Comparison of ENCODE assay signal across 22 cellular contexts in genomic region chr1:229403573-229403972, GRCh38. TPM values are rescaled to one million over a fixed set of nuclear protein-coding genes. Genes with fewer than 3 reads are reported as not detected.
DNase-seq lines count a peak whose midpoint lies in the region; ATAC-seq, FAIRE-seq and TF ChIP-seq lines count a peak whose summit lies in the region.
"Had no signal": no experiment of that assay in that cellular context is flagged by ENCODE, and none has a peak within 500 bp of the region (broad histone marks: within the 10 kb centered on the region; RNA-seq: fewer than 3 reads in every experiment).

No MANE protein-coding gene starts in this region.

- H3K4me1 Mint-ChIP-seq in H9 (peaks cover 7 to 13% of the 10 kb centered on the region in 2 experiments), progenitor cell of endocrine pancreas (ENCODE audit: low read depth) (peaks cover 9% of the 10 kb centered on the region)
- H3K4me1 Mint-ChIP-seq in effector memory CD8-positive, alpha-beta T cell (ENCODE audit: low read depth in 2 of 2), result peaks cover 3 to 12% of the 10 kb centered on the region in 2 donors

- DNase-seq in H9, result no peak
- DNase-seq in H1 (ENCODE audit: low read depth in 1 of 2, low spot score in 2 of 2), result no peak
- no peak for DNase-seq in progenitor cell of endocrine pancreas (ENCODE audit: low spot score, unreplicated experiment)
- DNase-seq in NCI-H446 (lab: John Stamatoyannopoulos, UW), result no peak
- DNase-seq in COLO668 (lab: John Stamatoyannopoulos, UW; ENCODE audit: unreplicated experiment), result no peak
- no peak for DNase-seq in effector memory CD8-positive, alpha-beta T cell
- DNase-seq: CD4-positive, CD25-positive, alpha-beta regulatory T cell; COR-L47; DMS 273 treated with DMSO at 0.1 percent for 48 hours; DMS79 treated with DMSO at 0.1 percent for 48 hours; KBM-7; NCI-H1092 treated with DMSO at 0.1 percent for 48 hours; NCI-H1436 treated with DMSO at 0.1 percent for 48 hours; NCI-H2029; NCI-H2227 treated with DMSO at 0.1 percent for 48 hours; NCI-H524; NCI-H774; Peyer's patch; SJCRH30 had no signal

- no peak overlapping the region for H2BK15ac ChIP-seq in H9 (ENCODE audit: low read depth, low read length)
- H2BK15ac ChIP-seq in H1 (ENCODE audit: low read length), result no peak overlapping the region

- no peak for FAIRE-seq in H1 (lab: Jason Lieb, UNC)
- FAIRE-seq: H54 had no signal

- no peak overlapping the region for H4K91ac ChIP-seq in H9 (ENCODE audit: insufficient read length, low read depth, low read length)
- H4K91ac ChIP-seq in H1 (replicated peaks; ENCODE audit: insufficient read length, low read length), result no peak overlapping the region

- H2AFZ ChIP-seq in H9 (ENCODE audit: low read length) (no peak overlapping the region), H1 (ENCODE audit: low read length) (no peak overlapping the region)

- H2BK120ac ChIP-seq in H9 (ENCODE audit: low read depth, low read length, poor library complexity, severe bottlenecking) (no peak overlapping the region), H1 (replicated peaks; ENCODE audit: low read depth, low read length) (no peak overlapping the region)

- POLR2A ChIA-PET in H1 (lab: Charles Lee; ENCODE audit: partially characterized antibody), result no interaction called here

- no peaks in the 10 kb centered on the region; a peak in 1 of 7 replicates for H3K36me3 Mint-ChIP-seq in H9 (ENCODE audit: insufficient read depth in 1 of 3, low read depth in 3 of 3)
- no peaks in the 10 kb centered on the region for H3K36me3 Mint-ChIP-seq in progenitor cell of endocrine pancreas (ENCODE audit: insufficient read depth)
- H3K36me3 Mint-ChIP-seq in effector memory CD8-positive, alpha-beta T cell (ENCODE audit: insufficient read depth), result no peaks in the 10 kb centered on the region
- H3K36me3 Mint-ChIP-seq: CD4-positive, CD25-positive, alpha-beta regulatory T cell had no signal

- no peaks in the 10 kb centered on the region for H3K79me1 ChIP-seq in H9 (ENCODE audit: insufficient read depth, low read depth, low read length, poor library complexity, severe bottlenecking)
- H3K79me1 ChIP-seq in H1 (ENCODE audit: low read depth, low read length), result no peaks in the 10 kb centered on the region

- no peaks in the 10 kb centered on the region for H3K9me3 ChIP-seq in H9 (ENCODE audit: control insufficient read depth, low read depth, low read length)
- H3K9me3 ChIP-seq in H1 (ENCODE audit: insufficient read depth in 2 of 2, low read depth in 1 of 2, low read length in 1 of 2), result no peaks in the 10 kb centered on the region
- H3K9me3 ChIP-seq: Peyer's patch, SJCRH30 had no signal

- H3K9me3 Mint-ChIP-seq in H9, result peaks cover 0 to 1% of the 10 kb centered on the region in 2 experiments; a peak in 2 of 5 replicates
- H3K9me3 Mint-ChIP-seq in progenitor cell of endocrine pancreas (ENCODE audit: low read depth), result no peaks in the 10 kb centered on the region
- H3K9me3 Mint-ChIP-seq in effector memory CD8-positive, alpha-beta T cell, result no peaks in the 10 kb centered on the region

- no peak overlapping the region for H3T11ph ChIP-seq in H9 (ENCODE audit: low read length)

- H2BK20ac ChIP-seq in H9 (ENCODE audit: low read depth, low read length, poor library complexity, severe bottlenecking) (no peak overlapping the region), H1 (ENCODE audit: low read length) (no peak overlapping the region)

- H3K14ac ChIP-seq in H9 (ENCODE audit: insufficient read depth, low read length), result no peak overlapping the region
- H3K14ac ChIP-seq in H1 (ENCODE audit: insufficient read length), result no peak overlapping the region

- H4K8ac ChIP-seq in H9 (replicated peaks; ENCODE audit: insufficient read length, low read depth, low read length), result no peak overlapping the region
- peak overlapping the region; percentile 5; the same call in 1 of the 2 replicates for H4K8ac ChIP-seq in H1 (ENCODE audit: extremely low read depth, insufficient read depth, low read length)

- H3K27ac Mint-ChIP-seq in H9 (peak overlapping the region in 1 of 3 experiments; percentile 41; a peak in 1 of 7 replicates), progenitor cell of endocrine pancreas (no peak overlapping the region)
- H3K27ac Mint-ChIP-seq in effector memory CD8-positive, alpha-beta T cell, result no peak overlapping the region
- H3K27ac Mint-ChIP-seq: CD4-positive, CD25-positive, alpha-beta regulatory T cell had no signal

- H3K4ac ChIP-seq in H9 (ENCODE audit: low read depth, low read length) (no peak overlapping the region), H1 (replicated peaks; ENCODE audit: insufficient read length, low read depth, low read length) (no peak overlapping the region)

- no peak overlapping the region for H2BK12ac ChIP-seq in H9 (ENCODE audit: insufficient read length, low read depth, low read length)
- H2BK12ac ChIP-seq in H1 (ENCODE audit: low read depth, low read length), result 0 out of 2 replicates have a peak overlapping the region, but pooled peaks have one; percentile 13

- TF ChIP-seq CTCF in GM12872 (IDR thresholded peaks at IDR 0.05; ENCODE audit: insufficient read depth, low read depth, low read length), result peak; percentile 24; the same call in 1 of the 3 replicates
- peak; percentile 35; the same call in 2 of the 3 replicates for TF ChIP-seq CTCF in H9 (conservative IDR thresholded peaks at IDR 0.05)
- peak in 2 of 3 experiments; percentile 35 to 42; a peak in 2 of 4 replicates for TF ChIP-seq CTCF in H1 (IDR thresholded peaks at IDR 0.05; ENCODE audit: control extremely low read depth in 1 of 3, insufficient read depth in 1 of 3, low read depth in 1 of 3, low read length in 3 of 3)
- peak; percentile 15 for TF ChIP-seq CTCF in progenitor cell of endocrine pancreas (IDR thresholded peaks at IDR 0.05; ENCODE audit: unreplicated experiment)

- no peak overlapping the region for H2AK5ac ChIP-seq in H9 (ENCODE audit: insufficient read length, low read length)
- no peak overlapping the region for H2AK5ac ChIP-seq in H1 (ENCODE audit: low read depth, low read length)

- H4K5ac ChIP-seq in H9 (ENCODE audit: insufficient read length, low read depth, low read length), result no peak overlapping the region
- H4K5ac ChIP-seq in H1 (ENCODE audit: insufficient read length, low read depth, low read length), result no peak overlapping the region

- H2BK5ac ChIP-seq in H9 (ENCODE audit: insufficient read length, low read length), result no peak overlapping the region
- no peak overlapping the region for H2BK5ac ChIP-seq in H1 (ENCODE audit: low read depth, low read length)

- H4K20me1 ChIP-seq in H9 (ENCODE audit: control insufficient read depth, insufficient read depth, insufficient read length) (no peaks in the 10 kb centered on the region), H1 (replicated peaks in 1 of 2; ENCODE audit: control insufficient read depth in 1 of 2, insufficient read depth in 2 of 2, low read length in 2 of 2) (no peaks in the 10 kb centered on the region)

- H3K18ac ChIP-seq in H9 (ENCODE audit: insufficient read length, low read depth, low read length) (no peak overlapping the region), H1 (ENCODE audit: extremely low read depth, low read length) (no peak overlapping the region)

- H3K36me3 ChIP-seq in H1 (ENCODE audit: control insufficient read depth in 2 of 4, insufficient read depth in 4 of 4, low read length in 3 of 4), result no peaks in the 10 kb centered on the region; a peak in 1 of 8 replicates
- H3K36me3 ChIP-seq: Peyer's patch, SJCRH30 had no signal

- no peak for ATAC-seq in effector memory CD8-positive, alpha-beta T cell (replicated peaks)

- H3K27ac ChIP-seq in H9 (ENCODE audit: insufficient read length, low read depth, low read length) (no peak overlapping the region), H1 (ENCODE audit: low read depth, low read length) (no peak overlapping the region)
- H3K27ac ChIP-seq: Peyer's patch, SJCRH30 had no signal

- TF ChIP-seq EP300 in H1 (IDR thresholded peaks at IDR 0.05; ENCODE audit: borderline replicate concordance in 1 of 2, low read depth in 2 of 2, low read length in 2 of 2), result no peak

- H3K27me3 Mint-ChIP-seq in H9 (ENCODE audit: low read depth) (peaks cover 72% of the 10 kb centered on the region), progenitor cell of endocrine pancreas (peaks cover 25% of the 10 kb centered on the region)
- H3K27me3 Mint-ChIP-seq in effector memory CD8-positive, alpha-beta T cell, result peaks cover 68 to 88% of the 10 kb centered on the region in 2 donors

- H3K27me3 ChIP-seq in H9 (ENCODE audit: insufficient read depth, low read length) (peaks cover 7% of the 10 kb centered on the region; the same call in 1 of the 2 replicates), H1 (replicated peaks in 1 of 4; ENCODE audit: control insufficient read depth in 3 of 4, extremely low read depth in 1 of 4, insufficient read depth in 3 of 4, low read length in 3 of 4) (peaks cover 13 to 25% (median 22%) of the 10 kb centered on the region in 4 experiments)
- H3K27me3 ChIP-seq: SJCRH30 had no signal

- H3K4me2 ChIP-seq in H9 (ENCODE audit: insufficient read depth, insufficient read length, low read length), result no peak overlapping the region
- no peak overlapping the region for H3K4me2 ChIP-seq in H1 (ENCODE audit: insufficient read depth in 1 of 2, low read depth in 2 of 2, low read length in 2 of 2)

- WGBS in H9 (ENCODE audit: extremely low coverage, insufficient read length, low lambda C conversion rate), result no CpG with 5 or more reads among the region's 8 CpGs
- 95% methylated on average over 8 of the region's 8 CpGs; no CpG with 5 or more reads in 1 of the 2 experiments for WGBS in H1 (ENCODE audit: extremely low coverage in 1 of 2, insufficient coverage in 1 of 2, insufficient read length in 1 of 2, insufficient replicate concordance in 2 of 2, low coverage in 1 of 2, low lambda C conversion rate in 2 of 2, missing lambda C conversion rate in 1 of 2), 2 experiments

- TF ChIP-seq POLR2A in H1 (IDR thresholded peaks at IDR 0.05; ENCODE audit: control extremely low read depth in 1 of 2, low read depth in 2 of 2, low read length in 2 of 2), result no peak

- H3K56ac ChIP-seq in H9 (ENCODE audit: insufficient read length, low read depth, low read length) (no peak overlapping the region), H1 (replicated peaks; ENCODE audit: insufficient read length, low read depth, low read length) (no peak overlapping the region)

- H3K23ac ChIP-seq in H9 (ENCODE audit: insufficient read length, low read depth, low read length), result no peak overlapping the region
- H3K23ac ChIP-seq in H1 (ENCODE audit: insufficient read length), result no peak overlapping the region

- CTCF ChIA-PET in H1 (lab: Charles Lee; ENCODE audit: partially characterized antibody), result interaction anchor here (0.5 to 2.4 kb wide), 11 partner anchors 15 to 217 kb away, joined by 3 to 14 read pairs (median 3); no protein-coding TSS in a partner anchor

- H3K79me2 ChIP-seq in H9 (ENCODE audit: insufficient read depth, low read length) (no peaks in the 10 kb centered on the region), H1 (ENCODE audit: control insufficient read depth in 1 of 2, insufficient read depth in 2 of 2, low read length in 2 of 2) (no peaks in the 10 kb centered on the region)

- H3K9ac ChIP-seq in H9 (ENCODE audit: extremely low read depth, insufficient read length, low read length), result no peak overlapping the region
- no peak overlapping the region for H3K9ac ChIP-seq in H1 (replicated peaks in 1 of 4; ENCODE audit: extremely low read depth in 1 of 4, low read depth in 3 of 4, low read length in 3 of 4)

- peaks cover 14% of the 10 kb centered on the region for H3K23me2 ChIP-seq in H9 (ENCODE audit: insufficient read length, low read depth, low read length, poor library complexity, severe bottlenecking)
- H3K23me2 ChIP-seq in H1 (ENCODE audit: low read depth, low read length), result peaks cover 11% of the 10 kb centered on the region; the same call in 1 of the 2 replicates

- H3K4me1 ChIP-seq in H9 (ENCODE audit: insufficient read depth, low read length) (no peaks in the 10 kb centered on the region), H1 (replicated peaks in 1 of 4; ENCODE audit: control insufficient read depth in 3 of 4, insufficient read depth in 4 of 4, low read length in 3 of 4) (peaks cover 3 to 17% (median 12%) of the 10 kb centered on the region in 4 experiments)

- no peak overlapping the region for H3K4me3 Mint-ChIP-seq in H9
- H3K4me3 Mint-ChIP-seq in progenitor cell of endocrine pancreas (ENCODE audit: low read depth), result no peak overlapping the region
- no peak overlapping the region for H3K4me3 Mint-ChIP-seq in effector memory CD8-positive, alpha-beta T cell
- H3K4me3 Mint-ChIP-seq: CD4-positive, CD25-positive, alpha-beta regulatory T cell had no signal

- no peak; a peak in 1 of 4 replicates for TF ChIP-seq RAD21 in H1 (IDR thresholded peaks at IDR 0.05 in 1 of 2, conservative IDR thresholded peaks at IDR 0.05 in 1 of 2; ENCODE audit: low read depth in 2 of 2, low read length in 2 of 2)

- H3K4me3 ChIP-seq in H1 (ENCODE audit: extremely low read depth in 1 of 4, insufficient read depth in 2 of 4, low read depth in 3 of 4, low read length in 4 of 4), result no peak overlapping the region
- H3K4me3 ChIP-seq: Peyer's patch, SJCRH30 had no signal

RNA-seq across cellular contexts. Expression of gene ACTA1, which starts 30.3 kb away (rescaled TPM):
- total RNA-seq in H9 (2021), result 48.5 and 51.3 TPM in 2 replicates
- 56.2 and 58.2 TPM in 2 replicates for total RNA-seq in H1 (2021; fragmentation: NEBNext Ultra II Directional; extraction: Animal tissue kit (Norgen Biotek cat#: 25700))
- polyA plus RNA-seq in H1 (2011; rRNA removed), result 23.5 and 49.6 TPM in 2 replicates
- 29.2 TPM for polyA plus RNA-seq in H1 (2011; cell fraction: cytosol; rRNA removed)
- polyA plus RNA-seq in H1 (2011; cell fraction: nucleus; rRNA removed), result 34.0 TPM
- polyA plus RNA-seq in H1 (2012, experiment 1 of 2), result 27.7 to 38.9 TPM (median 29.2 TPM) in 4 replicates
- polyA plus RNA-seq in H1 (2012, experiment 2 of 2), result 32.8 TPM
- polyA plus RNA-seq in H1 (2013, experiment 1 of 2), result 60.4 TPM
- polyA plus RNA-seq in H1 (2013, experiment 2 of 2), result 60.9 TPM
- polyA minus RNA-seq in H1 (2011; rRNA and poly(A)+ RNA removed), result 9.3 and 14.8 TPM in 2 replicates
- polyA minus RNA-seq in H1 (2011; cell fraction: cytosol; rRNA and poly(A)+ RNA removed), result 31.8 TPM
- 13.7 TPM for polyA minus RNA-seq in H1 (2011; cell fraction: nucleus; rRNA and poly(A)+ RNA removed)
- 1.8 and 2.5 TPM in 2 replicates for total RNA-seq in progenitor cell of endocrine pancreas
- total RNA-seq: A673; CD4-positive, CD25-positive, alpha-beta regulatory T cell had no signal
- polyA plus RNA-seq: CD4-positive, CD25-positive, alpha-beta regulatory T cell had no signal

Comparison
In these comparisons a context has a peak if more than half of its experiments do, and no peak if none do; other contexts are left out.
1. RNA of gene ACTA1, which starts 30.3 kb away (total RNA-seq): 56.2 to 58.2 TPM in H1 and 48.5 to 51.3 TPM in H9; 1.8 to 2.5 TPM in progenitor cell of endocrine pancreas; every median in the first group is over 10 times any median in the second.
2. Peak in every context shown above with its lines, with median percentiles within 50 percentile points of each other: CTCF ChIP-seq.